Comparison of ENCODE assay signal across 12 cellular contexts in genomic region chr2:172968061-172968469, GRCh38.
A peak's percentile ranks its signal among the peaks of the same experiment; 100 is the strongest.
DNase-seq lines count a peak whose midpoint lies in the region; ATAC-seq and TF ChIP-seq lines count a peak whose summit lies in the region.
"Had no signal": no experiment of that assay in that cellular context is flagged by ENCODE, and none has a peak within 500 bp of the region (broad histone marks: within the 10 kb centered on the region; RNA-seq: fewer than 3 reads in every experiment).

No MANE protein-coding gene starts in this region.

- H3K4me1 ChIP-seq in gastroesophageal sphincter, result peaks cover 0 to 33% (median 12%) of the 10 kb centered on the region in 3 donors
- no peaks in the 10 kb centered on the region for H3K4me1 ChIP-seq in prostate gland (replicated peaks)

- H3K4me3 Mint-ChIP-seq in osteocyte (ENCODE audit: unreplicated experiment), result peak overlapping the region; percentile 2
- H3K4me3 Mint-ChIP-seq: CD14-positive monocyte had no signal

- 32% methylated on average over 7 of the region's 7 CpGs; no CpG with 5 or more reads in 1 of the 2 donors for WGBS in gastroesophageal sphincter (ENCODE audit: low coverage in 1 of 2), 2 donors
- 45% methylated on average over 6 of the region's 7 CpGs for WGBS in prostate gland

- no peak overlapping the region for H3K27ac ChIP-seq in gastroesophageal sphincter
- no peak overlapping the region for H3K27ac ChIP-seq in prostate gland
- H3K27ac ChIP-seq: cardiac muscle cell had no signal

- peak overlapping the region; percentile 86 for H3K27ac Mint-ChIP-seq in osteocyte (ENCODE audit: unreplicated experiment)

- POLR2A ChIA-PET in BJ (lab: Charles Lee), result no interaction called here

- H3K9me3 ChIP-seq in gastroesophageal sphincter (no peaks in the 10 kb centered on the region), prostate gland (no peaks in the 10 kb centered on the region)

- H3K36me3 Mint-ChIP-seq in osteocyte (ENCODE audit: unreplicated experiment), result no peaks in the 10 kb centered on the region
- H3K36me3 Mint-ChIP-seq: CD14-positive monocyte had no signal

- DNase-seq in BJ (ENCODE audit: low read depth) (peak; percentile 27), osteocyte (ENCODE audit: extremely low spot score, unreplicated experiment) (peak; percentile 87), COLO668 (lab: John Stamatoyannopoulos, UW; ENCODE audit: unreplicated experiment) (no peak), prostate gland (ENCODE audit: low spot score) (no peak), HuH-7 (ENCODE audit: low spot score) (no peak)
- DNase-seq: activated CD4-positive, alpha-beta T cell treated with anti-CD3 and anti-CD28 coated beads, Interleukin-2, amount 50 U/mL, for 1 hour; NCI-H146 had no signal

- TF ChIP-seq POLR2A in gastroesophageal sphincter (IDR thresholded peaks at IDR 0.05) (no peak), prostate gland (IDR thresholded peaks at IDR 0.05) (no peak)

- H3K36me3 ChIP-seq in BJ (ENCODE audit: control insufficient read depth, insufficient read depth, low read length) (no peaks in the 10 kb centered on the region), gastroesophageal sphincter (no peaks in the 10 kb centered on the region), prostate gland (no peaks in the 10 kb centered on the region)
- H3K36me3 ChIP-seq: cardiac muscle cell had no signal

- no peaks in the 10 kb centered on the region for H3K9me3 Mint-ChIP-seq in osteocyte (ENCODE audit: unreplicated experiment)
- H3K9me3 Mint-ChIP-seq: CD14-positive monocyte had no signal

- no peaks in the 10 kb centered on the region for H3K27me3 ChIP-seq in BJ (ENCODE audit: control insufficient read depth, insufficient read depth, low read length)
- no peaks in the 10 kb centered on the region for H3K27me3 ChIP-seq in gastroesophageal sphincter
- no peaks in the 10 kb centered on the region for H3K27me3 ChIP-seq in prostate gland (replicated peaks; ENCODE audit: insufficient read depth)
- H3K27me3 ChIP-seq: cardiac muscle cell had no signal

- TF ChIP-seq EP300 in gastroesophageal sphincter (IDR thresholded peaks at IDR 0.05), result no peak

- CTCF ChIA-PET in BJ (lab: Yijun Ruan, JAX), result interaction anchor here (1.3 to 2.6 kb wide), 3 partner anchors 9 to 60 kb away, joined by 5 to 10 read pairs (median 5); no protein-coding TSS in a partner anchor

- H3K4me3 ChIP-seq in BJ (ENCODE audit: low read depth, low read length), result no peak overlapping the region
- no peak overlapping the region for H3K4me3 ChIP-seq in gastroesophageal sphincter
- no peak overlapping the region for H3K4me3 ChIP-seq in prostate gland
- H3K4me3 ChIP-seq: cardiac muscle cell had no signal

- TF ChIP-seq CTCF in BJ (IDR thresholded peaks at IDR 0.05; ENCODE audit: insufficient read depth, low read depth, low read length) (no peak), gastroesophageal sphincter (IDR thresholded peaks at IDR 0.05) (no peak), osteocyte (IDR thresholded peaks at IDR 0.05) (no peak), prostate gland (IDR thresholded peaks at IDR 0.05) (no peak)

- no peaks in the 10 kb centered on the region for H3K27me3 Mint-ChIP-seq in osteocyte (ENCODE audit: unreplicated experiment)

- intact Hi-C loops in prostate gland (cut with DNase I), result no loop called here

- H3K4me1 Mint-ChIP-seq in osteocyte (ENCODE audit: unreplicated experiment), result peaks cover 67% of the 10 kb centered on the region

- ATAC-seq in SK-N-SH treated with all-trans-retinoic acid at 6 μM for 48 hours (peak; percentile 68), gastroesophageal sphincter (peak; percentile 84), GM18502 (IDR thresholded peaks at IDR 0.05; ENCODE audit: poor library complexity, unreplicated experiment) (no peak)

TF ChIP-seq in SK-N-SH treated with all-trans-retinoic acid at 6 μM for 48 hours, 23 proteins besides CTCF, POLR2A, EP300 and RAD21:
- TF ChIP-seq TOX (CRISPR knock-in tag; IDR thresholded peaks at IDR 0.05; ENCODE audit: borderline replicate concordance), result no peak
- no peak for TF ChIP-seq SNAI2 (CRISPR knock-in tag; IDR thresholded peaks at IDR 0.05)
- TF ChIP-seq ZNF70 (CRISPR knock-in tag; IDR thresholded peaks at IDR 0.05), result no peak
- no peak for TF ChIP-seq RARB (CRISPR knock-in tag; IDR thresholded peaks at IDR 0.05)
- TF ChIP-seq TCF4 (CRISPR knock-in tag; IDR thresholded peaks at IDR 0.05; ENCODE audit: borderline replicate concordance), result no peak
- no peak for TF ChIP-seq TSHZ2 (CRISPR knock-in tag; IDR thresholded peaks at IDR 0.05)
- TF ChIP-seq ZFP30 (CRISPR knock-in tag; IDR thresholded peaks at IDR 0.05), result no peak
- TF ChIP-seq POU6F1 (CRISPR knock-in tag; IDR thresholded peaks at IDR 0.05; ENCODE audit: borderline replicate concordance, low read depth), result no peak
- no peak for TF ChIP-seq PPARA (CRISPR knock-in tag; IDR thresholded peaks at IDR 0.05; ENCODE audit: borderline replicate concordance)
- no peak for TF ChIP-seq PATZ1 (CRISPR knock-in tag; IDR thresholded peaks at IDR 0.05; ENCODE audit: borderline replicate concordance)
- no peak for TF ChIP-seq CREB5 (CRISPR knock-in tag; IDR thresholded peaks at IDR 0.05; ENCODE audit: low read depth)

Comparison
In these comparisons a context has a peak if more than half of its experiments do, and no peak if none do; other contexts are left out.
1. DNase-seq: peak in BJ (single experiment) and osteocyte (single experiment); none in COLO668 (single experiment), prostate gland (single experiment) and HuH-7 (single experiment).